Comparison of ENCODE assay signal across 22 cellular contexts in the genomic region with DNA sequence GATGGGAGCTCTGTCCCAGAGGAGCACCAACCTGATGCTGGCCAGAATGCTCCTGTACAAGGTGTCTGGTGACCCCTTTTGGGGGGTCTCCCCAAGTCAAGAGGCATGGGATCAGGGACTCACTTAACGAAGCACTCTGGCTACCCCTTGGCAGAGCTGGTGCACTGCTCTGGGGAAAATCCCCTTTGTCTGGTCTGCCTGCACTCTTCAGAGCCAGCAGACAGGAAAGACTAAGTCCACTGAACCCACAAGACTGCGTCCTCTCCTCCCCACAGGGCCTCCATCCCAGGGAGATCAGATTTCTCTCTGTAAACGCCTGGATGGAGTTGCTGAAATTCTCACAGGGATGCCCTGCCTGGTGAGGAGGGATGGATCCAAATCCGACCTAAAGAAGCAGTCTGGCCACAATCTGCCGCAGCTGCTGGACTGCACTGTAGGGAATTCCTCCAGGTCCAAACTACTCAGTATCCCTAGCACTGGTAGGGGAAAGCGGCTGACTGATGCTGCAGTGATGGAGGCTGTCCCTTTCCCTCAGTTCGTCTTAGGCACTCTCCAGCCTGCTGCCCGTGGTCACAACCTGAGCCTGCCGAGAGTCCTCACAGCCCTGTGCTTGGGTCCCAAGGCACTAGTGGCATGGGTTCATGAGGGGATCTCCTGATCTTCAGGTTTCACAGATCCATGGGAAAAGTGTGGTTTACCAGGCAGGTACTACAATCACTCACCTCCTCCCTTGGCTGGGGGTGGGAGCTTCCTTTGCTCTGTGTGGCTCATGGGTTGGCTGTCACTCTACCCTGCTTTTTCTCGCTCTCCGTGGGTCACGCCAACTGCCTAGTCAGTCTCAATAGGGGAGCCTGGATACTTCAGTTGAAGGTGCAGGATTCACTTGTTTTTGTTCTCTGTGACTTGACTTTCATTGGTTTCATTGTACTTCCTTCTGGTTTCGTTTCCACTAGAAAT.
"Had no signal": no experiment of that assay in that cellular context is flagged by ENCODE, and none has a peak within 500 bp of the region (broad histone marks: within the 10 kb centered on the region; RNA-seq: fewer than 3 reads in every experiment).

No MANE protein-coding gene starts in this region.

- H3K4me1 Mint-ChIP-seq: activated CD4-positive, alpha-beta T cell treated with anti-CD3 and anti-CD28 coated beads for 36 hours; activated CD8-positive, alpha-beta memory T cell treated with anti-CD3 and anti-CD28 coated beads, Interleukin-2, amount 10 ng/mL, durations not matched to agents 7 days and 5 days; activated naive CD4-positive, alpha-beta T cell treated with anti-CD3 and anti-CD28 coated beads, Interleukin-2, amount 50 U/mL, for 24 hours; memory B cell had no signal

- H2AFZ ChIP-seq: hepatocyte had no signal

- H3K9me3 ChIP-seq: body of pancreas, psoas muscle, right lobe of liver had no signal

- H3K27me3 Mint-ChIP-seq: memory B cell had no signal

- H3K79me2 ChIP-seq: hepatocyte had no signal

- H3K4me1 ChIP-seq: body of pancreas, left ventricle myocardium inferior, psoas muscle, right lobe of liver, suprapubic skin had no signal

- ATAC-seq: activated CD4-positive, alpha-beta T cell treated with anti-CD3 and anti-CD28 coated beads for 36 hours; activated CD8-positive, alpha-beta memory T cell treated with anti-CD3 and anti-CD28 coated beads, Interleukin-2, amount 10 ng/mL, durations not matched to agents 7 days and 5 days; body of pancreas; esophagus mucosa; natural killer cell treated with Interleukin-12 subunit alpha and Interleukin-12 subunit beta and Interleukin-15 and Interleukin-18, amount 100 ng/mL, for 72 hours; psoas muscle had no signal

- H3K27ac Mint-ChIP-seq: activated CD4-positive, alpha-beta memory T cell treated with anti-CD3 and anti-CD28 coated beads for 36 hours; activated CD4-positive, alpha-beta T cell treated with anti-CD3 and anti-CD28 coated beads for 36 hours; activated CD8-positive, alpha-beta memory T cell treated with anti-CD3 and anti-CD28 coated beads, Interleukin-2, amount 10 ng/mL, durations not matched to agents 7 days and 5 days; activated naive CD4-positive, alpha-beta T cell treated with anti-CD3 and anti-CD28 coated beads, Interleukin-2, amount 50 U/mL, for 24 hours; activated T-cell treated with anti-CD3 and anti-CD28 coated beads, Interleukin-2, amount 50 U/mL, for 24 hours; memory B cell; natural killer cell treated with Interleukin-12 subunit alpha and Interleukin-12 subunit beta and Interleukin-15 and Interleukin-18, amount 100 ng/mL, for 72 hours; stimulated activated naive CD8-positive, alpha-beta T cell treated with anti-CD3 and anti-CD28 coated beads, Interleukin-15, Interleukin-2, amounts not matched to agents 100 ng/mL and 50 ng/mL, for 24 hours had no signal

- H3K36me3 Mint-ChIP-seq: activated CD4-positive, alpha-beta memory T cell treated with anti-CD3 and anti-CD28 coated beads for 36 hours; activated CD8-positive, alpha-beta memory T cell treated with anti-CD3 and anti-CD28 coated beads, Interleukin-2, amount 10 ng/mL, durations not matched to agents 7 days and 5 days; activated naive CD4-positive, alpha-beta T cell treated with anti-CD3 and anti-CD28 coated beads, Interleukin-2, amount 50 U/mL, for 24 hours had no signal

- H3K4me3 Mint-ChIP-seq: activated CD4-positive, alpha-beta memory T cell treated with anti-CD3 and anti-CD28 coated beads for 36 hours; activated CD4-positive, alpha-beta T cell treated with anti-CD3 and anti-CD28 coated beads for 36 hours; activated CD8-positive, alpha-beta memory T cell treated with anti-CD3 and anti-CD28 coated beads, Interleukin-2, amount 10 ng/mL, durations not matched to agents 7 days and 5 days; activated naive CD4-positive, alpha-beta T cell treated with anti-CD3 and anti-CD28 coated beads, Interleukin-2, amount 50 U/mL, for 24 hours; activated T-cell treated with anti-CD3 and anti-CD28 coated beads, Interleukin-2, amount 50 U/mL, for 24 hours; memory B cell; natural killer cell treated with Interleukin-12 subunit alpha and Interleukin-12 subunit beta and Interleukin-15 and Interleukin-18, amount 100 ng/mL, for 72 hours; stimulated activated naive CD8-positive, alpha-beta T cell treated with anti-CD3 and anti-CD28 coated beads, Interleukin-15, Interleukin-2, amounts not matched to agents 100 ng/mL and 50 ng/mL, for 24 hours had no signal

- DNase-seq: activated CD4-positive, alpha-beta memory T cell treated with anti-CD3 and anti-CD28 coated beads for 36 hours; activated CD4-positive, alpha-beta T cell treated with anti-CD3 and anti-CD28 coated beads for 36 hours; activated CD8-positive, alpha-beta memory T cell treated with anti-CD3 and anti-CD28 coated beads, Interleukin-2, amount 10 ng/mL, durations not matched to agents 7 days and 5 days; activated effector memory CD4-positive, alpha-beta T cell treated with anti-CD3 and anti-CD28 coated beads, Interleukin-2, amount 50 U/mL, for 16 hours; activated T-cell treated with anti-CD3 and anti-CD28 coated beads, Interleukin-2, amount 50 U/mL, for 24 hours; body of pancreas; kidney; left ventricle myocardium inferior; psoas muscle; right lobe of liver; stimulated activated CD4-positive, alpha-beta T cell treated with anti-CD3 and anti-CD28 coated beads, Interleukin-4, amount 100 ng/mL, for 4 hours; stimulated activated CD8-positive, alpha-beta memory T cell treated with anti-CD3 and anti-CD28 coated beads, Interleukin-4, amount 100 ng/mL, for 48 hours; trophoblast cell; WERI-Rb-1 had no signal

- H3K27ac ChIP-seq: body of pancreas, hepatocyte, left ventricle myocardium inferior, psoas muscle, right lobe of liver, suprapubic skin, WERI-Rb-1 had no signal

- H3K27me3 ChIP-seq: body of pancreas, hepatocyte, right lobe of liver, suprapubic skin had no signal

- H3K4me2 ChIP-seq: hepatocyte, smooth muscle cell had no signal
